ENCODE assay signal across 22 cellular contexts in genomic region chr11:105219269-105219668, GRCh38.
DNase-seq lines count a peak whose midpoint lies in the region; ATAC-seq and TF ChIP-seq lines count a peak whose summit lies in the region.
"Had no signal": no experiment of that assay in that cellular context is flagged by ENCODE, and none has a peak within 500 bp of the region (broad histone marks: within the 10 kb centered on the region; RNA-seq: fewer than 3 reads in every experiment).

No MANE protein-coding gene starts in this region.

- no peaks in the 10 kb centered on the region for H3K4me1 Mint-ChIP-seq in activated naive CD4-positive, alpha-beta T cell treated with anti-CD3 and anti-CD28 coated beads for 36 hours (ENCODE audit: low read depth)
- H3K4me1 Mint-ChIP-seq in WTC11, result peaks cover 8% of the 10 kb centered on the region; the same call in 1 of the 2 replicates
- H3K4me1 Mint-ChIP-seq in activated T-cell treated with anti-CD3 and anti-CD28 coated beads, Interleukin-2, amount 50 U/mL, for 72 hours (ENCODE audit: low read depth), result no peaks in the 10 kb centered on the region
- H3K4me1 Mint-ChIP-seq: activated naive CD8-positive, alpha-beta T cell treated with anti-CD3 and anti-CD28 coated beads, Interleukin-2, amount 50 U/mL, for 24 hours; CD4-positive, alpha-beta memory T cell; nephron progenitor cell had no signal

- H3K27me3 Mint-ChIP-seq in activated naive CD4-positive, alpha-beta T cell treated with anti-CD3 and anti-CD28 coated beads for 36 hours (ENCODE audit: low read depth), result peaks cover 4% of the 10 kb centered on the region
- no peaks in the 10 kb centered on the region for H3K27me3 Mint-ChIP-seq in WTC11 (ENCODE audit: low read depth)
- H3K27me3 Mint-ChIP-seq in activated T-cell treated with anti-CD3 and anti-CD28 coated beads, Interleukin-2, amount 50 U/mL, for 72 hours (ENCODE audit: low read depth), result no peaks in the 10 kb centered on the region
- H3K27me3 Mint-ChIP-seq: activated naive CD8-positive, alpha-beta T cell treated with anti-CD3 and anti-CD28 coated beads, Interleukin-2, amount 50 U/mL, for 24 hours; CD4-positive, alpha-beta memory T cell had no signal

- no peak for TF ChIP-seq CTCF in WTC11 (IDR thresholded peaks at IDR 0.05)

- no peak for ATAC-seq in activated naive CD4-positive, alpha-beta T cell treated with anti-CD3 and anti-CD28 coated beads, Interleukin-2, amount 50 U/mL, for 72 hours
- ATAC-seq in WTC11, result peak; percentile 65
- no peak for ATAC-seq in HG03095 (IDR thresholded peaks at IDR 0.05; ENCODE audit: unreplicated experiment)
- ATAC-seq in activated T-cell treated with anti-CD3 and anti-CD28 coated beads, Interleukin-2, amount 50 U/mL, for 72 hours (replicated peaks in 1 of 2), result no peak
- ATAC-seq: activated naive CD8-positive, alpha-beta T cell treated with anti-CD3 and anti-CD28 coated beads, Interleukin-2, amount 50 U/mL, for 24 hours; left ventricle myocardium superior had no signal

- intact Hi-C loops in activated naive CD4-positive, alpha-beta T cell treated with anti-CD3 and anti-CD28 coated beads for 36 hours (cut with micrococcal nuclease), result no loop called here

- POLR2A ChIA-PET in HEK293T (lab: Yijun Ruan, JAX) (no interaction called here), WTC11 (lab: Charles Lee) (no interaction called here)

- H3K9me3 Mint-ChIP-seq in activated naive CD4-positive, alpha-beta T cell treated with anti-CD3 and anti-CD28 coated beads for 36 hours, result no peaks in the 10 kb centered on the region
- H3K9me3 Mint-ChIP-seq in activated naive CD4-positive, alpha-beta T cell treated with anti-CD3 and anti-CD28 coated beads, Interleukin-2, amount 50 U/mL, for 72 hours, result no peaks in the 10 kb centered on the region
- peaks cover 16% of the 10 kb centered on the region for H3K9me3 Mint-ChIP-seq in WTC11
- no peaks in the 10 kb centered on the region for H3K9me3 Mint-ChIP-seq in activated T-cell treated with anti-CD3 and anti-CD28 coated beads, Interleukin-2, amount 50 U/mL, for 72 hours
- H3K9me3 Mint-ChIP-seq: activated naive CD8-positive, alpha-beta T cell treated with anti-CD3 and anti-CD28 coated beads, Interleukin-2, amount 50 U/mL, for 24 hours; CD4-positive, alpha-beta memory T cell; nephron progenitor cell had no signal

- peak; percentile 6 for DNase-seq in activated naive CD4-positive, alpha-beta T cell treated with anti-CD3 and anti-CD28 coated beads for 36 hours
- no peak for DNase-seq in activated naive CD4-positive, alpha-beta T cell treated with anti-CD3 and anti-CD28 coated beads, Interleukin-2, amount 50 U/mL, for 72 hours (ENCODE audit: low spot score in 2 of 2)
- peak; percentile 6 for DNase-seq in HEK293T (ENCODE audit: extremely low spot score)
- DNase-seq in WTC11 (ENCODE audit: low spot score), result peak; percentile 18
- no peak for DNase-seq in hypothalamus (lab: John Stamatoyannopoulos, UW)
- DNase-seq in OCI-M2 (lab: John Stamatoyannopoulos, UW; ENCODE audit: unreplicated experiment), result no peak
- DNase-seq in activated T-cell treated with anti-CD3 and anti-CD28 coated beads, Interleukin-2, amount 50 U/mL, for 72 hours, result no peak
- DNase-seq: activated CD8-positive, alpha-beta memory T cell treated with anti-CD3 and anti-CD28 coated beads, Interleukin-2, amount 50 U/mL, for 48 hours; activated naive CD8-positive, alpha-beta T cell treated with anti-CD3 and anti-CD28 coated beads, Interleukin-2, amount 50 U/mL, for 24 hours; CD4-positive, alpha-beta memory T cell; DMS79; effector CD4-positive, alpha-beta T cell; erythroblast; foreskin fibroblast; left ventricle myocardium superior; NCI-H1048; NCI-H1930; NCI-H345; nephron progenitor cell; sigmoid colon had no signal

- no peak overlapping the region for H3K27ac Mint-ChIP-seq in activated naive CD4-positive, alpha-beta T cell treated with anti-CD3 and anti-CD28 coated beads for 36 hours
- no peak overlapping the region for H3K27ac Mint-ChIP-seq in activated naive CD4-positive, alpha-beta T cell treated with anti-CD3 and anti-CD28 coated beads, Interleukin-2, amount 50 U/mL, for 72 hours
- no peak overlapping the region for H3K27ac Mint-ChIP-seq in WTC11
- no peak overlapping the region for H3K27ac Mint-ChIP-seq in activated T-cell treated with anti-CD3 and anti-CD28 coated beads, Interleukin-2, amount 50 U/mL, for 72 hours
- H3K27ac Mint-ChIP-seq: activated naive CD8-positive, alpha-beta T cell treated with anti-CD3 and anti-CD28 coated beads, Interleukin-2, amount 50 U/mL, for 24 hours; CD4-positive, alpha-beta memory T cell; nephron progenitor cell; progenitor cell of endocrine pancreas had no signal

- H3K36me3 Mint-ChIP-seq in activated naive CD4-positive, alpha-beta T cell treated with anti-CD3 and anti-CD28 coated beads for 36 hours (ENCODE audit: low read depth), result no peaks in the 10 kb centered on the region
- H3K36me3 Mint-ChIP-seq in activated naive CD4-positive, alpha-beta T cell treated with anti-CD3 and anti-CD28 coated beads, Interleukin-2, amount 50 U/mL, for 72 hours, result no peaks in the 10 kb centered on the region
- peaks cover 10% of the 10 kb centered on the region for H3K36me3 Mint-ChIP-seq in WTC11
- H3K36me3 Mint-ChIP-seq in activated T-cell treated with anti-CD3 and anti-CD28 coated beads, Interleukin-2, amount 50 U/mL, for 72 hours (ENCODE audit: insufficient read depth in 2 of 2), result no peaks in the 10 kb centered on the region
- H3K36me3 Mint-ChIP-seq: CD4-positive, alpha-beta memory T cell had no signal

- no peak overlapping the region for H3K4me3 Mint-ChIP-seq in activated naive CD4-positive, alpha-beta T cell treated with anti-CD3 and anti-CD28 coated beads for 36 hours
- no peak overlapping the region for H3K4me3 Mint-ChIP-seq in WTC11
- H3K4me3 Mint-ChIP-seq in activated T-cell treated with anti-CD3 and anti-CD28 coated beads, Interleukin-2, amount 50 U/mL, for 72 hours, result no peak overlapping the region
- H3K4me3 Mint-ChIP-seq: activated naive CD8-positive, alpha-beta T cell treated with anti-CD3 and anti-CD28 coated beads, Interleukin-2, amount 50 U/mL, for 24 hours; CD4-positive, alpha-beta memory T cell; nephron progenitor cell had no signal

- CTCF ChIA-PET in activated naive CD4-positive, alpha-beta T cell treated with anti-CD3 and anti-CD28 coated beads for 36 hours (lab: Charles Lee), result interaction anchor here (1.5 kb wide), 1 partner anchor 10 kb away, joined by 4 read pairs; no protein-coding TSS in a partner anchor
- CTCF ChIA-PET in HEK293T (lab: Yijun Ruan, JAX) (no interaction called here), WTC11 (lab: Charles Lee) (no interaction called here)

TF ChIP-seq in HEK293T, 16 proteins besides CTCF, POLR2A, EP300 and RAD21:
- TF ChIP-seq FOXK2 (IDR thresholded peaks at IDR 0.05), result no peak
- no peak for TF ChIP-seq BHLHE40 (IDR thresholded peaks at IDR 0.05; ENCODE audit: borderline replicate concordance)
- TF ChIP-seq L3MBTL2 (conservative IDR thresholded peaks at IDR 0.05), result no peak
- no peak for TF ChIP-seq FOXA1 (IDR thresholded peaks at IDR 0.05)
- no peak for TF ChIP-seq ZNF384 (IDR thresholded peaks at IDR 0.05)
- TF ChIP-seq FOXM1 (IDR thresholded peaks at IDR 0.05; ENCODE audit: borderline replicate concordance), result no peak
- TF ChIP-seq SUZ12 (IDR thresholded peaks at IDR 0.05), result no peak
- no peak for TF ChIP-seq NFRKB (IDR thresholded peaks at IDR 0.05)
- no peak for TF ChIP-seq ELF4 (IDR thresholded peaks at IDR 0.05)
- no peak for TF ChIP-seq SP1 (IDR thresholded peaks at IDR 0.05)
- no peak for TF ChIP-seq PKNOX1 (IDR thresholded peaks at IDR 0.05)
- no peak for TF ChIP-seq HDGF (IDR thresholded peaks at IDR 0.05; ENCODE audit: borderline replicate concordance)
- TF ChIP-seq LEF1 (IDR thresholded peaks at IDR 0.05; ENCODE audit: borderline replicate concordance), result no peak
- no peak for TF ChIP-seq ARNT (IDR thresholded peaks at IDR 0.05)
- TF ChIP-seq TARDBP (IDR thresholded peaks at IDR 0.05), result no peak
- TF ChIP-seq CTBP1 (IDR thresholded peaks at IDR 0.05; ENCODE audit: borderline replicate concordance), result no peak
TF ChIP-seq in HEK293T: peak in this region for 0.

TF ChIP-seq in WTC11, 78 proteins besides CTCF, POLR2A, EP300 and RAD21:
- TF ChIP-seq FOXK1 (CRISPR knock-in tag; IDR thresholded peaks at IDR 0.05) (no peak), USF2 (CRISPR knock-in tag; IDR thresholded peaks at IDR 0.05) (peak; percentile 51)

Comparison
In these comparisons a context has a peak if more than half of its experiments do, and no peak if none do; other contexts are left out.
1. DNase-seq: peak in activated naive CD4-positive, alpha-beta T cell treated with anti-CD3 and anti-CD28 coated beads for 36 hours (single experiment), HEK293T (single experiment) and WTC11 (single experiment); none in activated naive CD4-positive, alpha-beta T cell treated with anti-CD3 and anti-CD28 coated beads, Interleukin-2, amount 50 U/mL, for 72 hours (0 of 2), hypothalamus (0 of 51), OCI-M2 (single experiment) and activated T-cell treated with anti-CD3 and anti-CD28 coated beads, Interleukin-2, amount 50 U/mL, for 72 hours (0 of 2).